In genomic region chr14:54135804-54136280, GRCh38 we compare ENCODE assay signal across 15 cellular contexts.
DNase-seq lines count a peak whose midpoint lies in the region; ATAC-seq lines count a peak whose summit lies in the region.
"Had no signal": no experiment of that assay in that cellular context is flagged by ENCODE, and none has a peak within 500 bp of the region (broad histone marks: within the 10 kb centered on the region; RNA-seq: fewer than 3 reads in every experiment).

No MANE protein-coding gene starts in this region.

- H3K9me3 ChIP-seq in mesenchymal stem cell (ENCODE audit: control insufficient read depth, low read length), result no peaks in the 10 kb centered on the region
- H3K9me3 ChIP-seq: A549, BE2C had no signal

- H2BK120ac ChIP-seq in mesenchymal stem cell (ENCODE audit: low read depth, low read length), result no peak overlapping the region

- H2BK15ac ChIP-seq in mesenchymal stem cell (ENCODE audit: low read depth, poor library complexity, severe bottlenecking), result no peak overlapping the region

- peak overlapping the region in 1 of 2 experiments; percentile 70 for H3K14ac ChIP-seq in mesenchymal stem cell (ENCODE audit: low read length in 2 of 2)

- peaks cover 0 to 6% of the 10 kb centered on the region in 2 experiments for H3K27me3 ChIP-seq in mesenchymal stem cell (ENCODE audit: control insufficient read depth in 1 of 2, insufficient read depth in 1 of 2, low read length in 2 of 2)
- H3K27me3 ChIP-seq: BE2C had no signal

- H4K8ac ChIP-seq in mesenchymal stem cell (ENCODE audit: low read length), result no peak overlapping the region

- no peak overlapping the region for H2BK5ac ChIP-seq in mesenchymal stem cell (ENCODE audit: low read depth, low read length, poor library complexity, severe bottlenecking)

- 67% methylated on average over 1 of the region's 3 CpGs for WGBS in mesenchymal stem cell

- no peak for ATAC-seq in HG03159 (IDR thresholded peaks at IDR 0.05; ENCODE audit: unreplicated experiment)
- no peak for ATAC-seq in GM19328 (IDR thresholded peaks at IDR 0.05; ENCODE audit: unreplicated experiment)
- ATAC-seq: A549, K562 had no signal

- no peak overlapping the region for H3K4me2 ChIP-seq in mesenchymal stem cell (ENCODE audit: low read length, poor library complexity, severe bottlenecking)
- H3K4me2 ChIP-seq: A549 had no signal

- peak overlapping the region in 1 of 2 experiments; percentile 83 for H2BK12ac ChIP-seq in mesenchymal stem cell (ENCODE audit: low read length in 2 of 2)

- H3K4me3 ChIP-seq in mesenchymal stem cell (ENCODE audit: insufficient read depth in 1 of 2, low read depth in 1 of 2, low read length in 2 of 2), result no peak overlapping the region
- H3K4me3 ChIP-seq: A549, K562 had no signal

- peak; percentile 13 for DNase-seq in LHCN-M2 (ENCODE audit: low read depth)
- peak; percentile 45 for DNase-seq in amniotic epithelial cell (ENCODE audit: low read depth)
- peak; percentile 32 for DNase-seq in mesenchymal stem cell
- DNase-seq in NCI-H187 (lab: John Stamatoyannopoulos, UW), result no peak
- DNase-seq: BE2C; CD4-positive, alpha-beta memory T cell; DMS79 treated with DMSO at 0.1 percent for 48 hours; EL; HCEC 1CT; HFFc6 had no signal

- H4K91ac ChIP-seq in mesenchymal stem cell (ENCODE audit: low read length), result no peak overlapping the region

- H3K36me3 ChIP-seq in mesenchymal stem cell (ENCODE audit: control insufficient read depth in 1 of 2, insufficient read depth in 2 of 2, low read depth in 1 of 2, low read length in 2 of 2), result no peaks in the 10 kb centered on the region
- H3K36me3 ChIP-seq: BE2C had no signal

- peak overlapping the region in 1 of 2 experiments; percentile 56 for H3K18ac ChIP-seq in mesenchymal stem cell (ENCODE audit: low read depth in 1 of 2, low read length in 2 of 2)

- no peak overlapping the region for H2AK5ac ChIP-seq in mesenchymal stem cell (ENCODE audit: low read length, severe bottlenecking)

- no peak overlapping the region for H3K9ac ChIP-seq in mesenchymal stem cell (ENCODE audit: low read length)

- H2AFZ ChIP-seq in mesenchymal stem cell (ENCODE audit: low read depth, low read length), result no peak overlapping the region

- H3K27ac ChIP-seq in mesenchymal stem cell (ENCODE audit: low read length, poor library complexity, severe bottlenecking), result no peak overlapping the region
- H3K27ac ChIP-seq: A549, C4-2B had no signal

- no peak overlapping the region for H3K4ac ChIP-seq in mesenchymal stem cell (ENCODE audit: low read depth in 1 of 2, low read length in 2 of 2)

- no peaks in the 10 kb centered on the region for H3K79me1 ChIP-seq in mesenchymal stem cell (replicated peaks; ENCODE audit: low read length, poor library complexity, severe bottlenecking)

- H3K23ac ChIP-seq in mesenchymal stem cell (ENCODE audit: low read length in 2 of 2), result no peak overlapping the region

- H3K4me1 ChIP-seq in mesenchymal stem cell (ENCODE audit: control insufficient read depth, insufficient read depth, low read depth, low read length), result peaks cover 5% of the 10 kb centered on the region
- H3K4me1 ChIP-seq: BE2C had no signal

Comparison
In these comparisons a context has a peak if more than half of its experiments do, and no peak if none do; other contexts are left out.
1. DNase-seq: peak in LHCN-M2 (single experiment), amniotic epithelial cell (single experiment) and mesenchymal stem cell (single experiment); none in NCI-H187 (0 of 2).